In the genomic region with DNA sequence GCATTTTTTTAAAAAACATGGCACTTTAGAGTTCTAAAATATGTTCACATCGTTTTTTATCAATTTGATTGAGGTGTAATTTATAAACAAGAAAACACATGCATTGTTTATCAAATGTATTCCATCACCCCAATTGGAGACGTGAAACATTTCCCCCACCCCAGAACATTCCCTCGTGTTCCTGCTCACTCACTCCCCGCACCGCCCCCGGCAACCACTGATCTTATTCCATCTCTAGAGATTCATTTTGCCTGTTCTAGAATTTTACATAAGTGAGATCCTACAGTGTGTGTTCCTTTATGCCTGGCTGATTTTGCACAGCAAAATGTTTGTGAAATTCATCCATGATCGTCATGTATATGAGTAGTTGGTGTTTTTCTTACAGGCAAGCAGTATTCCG, we compare ENCODE assay signal across 25 cellular contexts.
"Had no signal": no experiment of that assay in that cellular context is flagged by ENCODE, and none has a peak within 500 bp of the region (broad histone marks: within the 10 kb centered on the region; RNA-seq: fewer than 3 reads in every experiment).

No MANE protein-coding gene starts in this region.

- H3K9ac ChIP-seq: parathyroid adenoma had no signal

- H3K79me2 ChIP-seq: parathyroid adenoma had no signal

- FAIRE-seq: small intestine, urothelium cell line had no signal

- H3K36me3 ChIP-seq: neutrophil, ovary, right lobe of liver, sigmoid colon, stomach, thoracic aorta, thyroid gland, tibial nerve, upper lobe of left lung, vagina had no signal

- H3K27ac ChIP-seq: neutrophil, ovary, parathyroid adenoma, psoas muscle, right lobe of liver, sigmoid colon, stomach, thoracic aorta, thyroid gland, tibial nerve, upper lobe of left lung, vagina had no signal

- DNase-seq: nephron progenitor cell; ovary; psoas muscle; right cardiac atrium; right lobe of liver; sigmoid colon; small intestine; stimulated activated CD4-positive, alpha-beta T cell treated with anti-CD3 and anti-CD28 coated beads, Interleukin-15, amount 100 ng/mL, for 24 hours; stimulated activated CD4-positive, alpha-beta T cell treated with anti-CD3 and anti-CD28 coated beads, Interleukin-2, amount 100 ng/mL, for 24 hours; stimulated activated CD4-positive, alpha-beta T cell treated with anti-CD3 and anti-CD28 coated beads, Interleukin-2, amount 100 ng/mL, for 48 hours; stimulated activated CD4-positive, alpha-beta T cell treated with anti-CD3 and anti-CD28 coated beads, Interleukin-4, amount 100 ng/mL, for 24 hours; stimulated activated naive B cell treated with anti-CD40 and anti-IgM and Interleukin-4, amounts not matched to agents 10 μg/mL and 1 μg/mL and 100 μg/mL, for 72 hours; stimulated activated naive CD4-positive, alpha-beta T cell treated with Interleukin-2 at 50 U/mL for 16 hours; stomach; thyroid gland; trophoblast cell; upper lobe of left lung had no signal

- H2AFZ ChIP-seq: parathyroid adenoma had no signal

- H3K4me3 ChIP-seq: ovary, psoas muscle, right lobe of liver, sigmoid colon, stomach, thoracic aorta, thyroid gland, tibial nerve, upper lobe of left lung, vagina had no signal

- H3K4me1 ChIP-seq: parathyroid adenoma, psoas muscle, right lobe of liver, sigmoid colon, stomach, thyroid gland, tibial nerve, upper lobe of left lung, vagina had no signal

- H3K9me3 ChIP-seq: neutrophil, ovary, psoas muscle, right lobe of liver, sigmoid colon, stomach, thoracic aorta, thyroid gland, tibial nerve, upper lobe of left lung, vagina had no signal

- ATAC-seq: natural killer cell treated with Interleukin-12 subunit alpha and Interleukin-12 subunit beta and Interleukin-15 and Interleukin-18, amount 100 ng/mL, for 72 hours; psoas muscle; right cardiac atrium; right lobe of liver; stimulated activated effector memory CD8-positive, alpha-beta T cell treated with anti-CD3 and anti-CD28 coated beads, Interleukin-12 subunit alpha, Interleukin-12 subunit beta, amount 100 ng/mL, for 72 hours; stimulated activated naive B cell treated with anti-CD40 and anti-IgM and Interleukin-4, amounts not matched to agents 10 μg/mL and 1 μg/mL and 100 μg/mL, for 72 hours had no signal

- H3K27me3 ChIP-seq: neutrophil, ovary, right lobe of liver, thyroid gland, tibial nerve, upper lobe of left lung, vagina had no signal
